In genomic region chr17:28871056-28871579, GRCh38 we compare ENCODE assay signal across 9 cellular contexts. TPM values are rescaled to one million over a fixed set of nuclear protein-coding genes. Genes with fewer than 3 reads are reported as not detected.
DNase-seq lines count a peak whose midpoint lies in the region; ATAC-seq, FAIRE-seq and TF ChIP-seq lines count a peak whose summit lies in the region.
"Had no signal": no experiment of that assay in that cellular context is flagged by ENCODE, and none has a peak within 500 bp of the region (broad histone marks: within the 10 kb centered on the region; RNA-seq: fewer than 3 reads in every experiment).

No MANE protein-coding gene starts in this region.

- no peak overlapping the region for H3K4me3 Mint-ChIP-seq in activated naive CD4-positive, alpha-beta T cell treated with anti-CD3 and anti-CD28 coated beads for 36 hours
- peak overlapping the region in 1 of 2 donors; percentile 52 for H3K4me3 Mint-ChIP-seq in stimulated activated naive CD8-positive, alpha-beta T cell treated with anti-CD3 and anti-CD28 coated beads, Interleukin-15, amount 100 ng/mL, for 72 hours

- ATAC-seq in left ventricle myocardium superior (no peak), HG03354 (IDR thresholded peaks at IDR 0.05; ENCODE audit: poor library complexity, severe bottlenecking, unreplicated experiment) (peak; percentile 90), aorta (ENCODE audit: low FRiP score) (no peak)
- ATAC-seq in stimulated activated naive CD8-positive, alpha-beta T cell treated with anti-CD3 and anti-CD28 coated beads, Interleukin-15, amount 100 ng/mL, for 72 hours: peak; percentile 96

- H3K9ac ChIP-seq in kidney (ENCODE audit: low read length in 2 of 2): no peak overlapping the region

- no peak for TF ChIP-seq CTCF in right atrium auricular region (IDR thresholded peaks at IDR 0.05)
- no peak for TF ChIP-seq CTCF in coronary artery (IDR thresholded peaks at IDR 0.05)
- TF ChIP-seq CTCF in kidney (IDR thresholded peaks at IDR 0.05; ENCODE audit: borderline replicate concordance, extremely low read depth, insufficient read depth): no peak

- CTCF ChIA-PET in activated naive CD4-positive, alpha-beta T cell treated with anti-CD3 and anti-CD28 coated beads for 36 hours (lab: Charles Lee): interaction anchor here (0.7 to 2.1 kb wide), 9 partner anchors 25 to 420 kb away, joined by 3 to 12 read pairs (median 4); partner anchors contain the start of gene DHRS13

- H3K9me3 ChIP-seq in right atrium auricular region (no peaks in the 10 kb centered on the region), kidney (ENCODE audit: control insufficient read depth in 1 of 2, low read length in 2 of 2) (no peaks in the 10 kb centered on the region), aorta (ENCODE audit: control insufficient read depth, low read length) (no peaks in the 10 kb centered on the region)

- no peaks in the 10 kb centered on the region for H3K27me3 ChIP-seq in right atrium auricular region
- no peaks in the 10 kb centered on the region for H3K27me3 ChIP-seq in aorta (ENCODE audit: control insufficient read depth in 1 of 2, insufficient read depth in 2 of 2, low read length in 1 of 2)

- H3K36me3 ChIP-seq in right atrium auricular region (no peaks in the 10 kb centered on the region), kidney (ENCODE audit: control insufficient read depth in 1 of 2, insufficient read depth in 2 of 2, low read length in 2 of 2) (no peaks in the 10 kb centered on the region), aorta (ENCODE audit: control insufficient read depth in 1 of 2, insufficient read depth in 2 of 2, low read length in 1 of 2) (no peaks in the 10 kb centered on the region)

- H3K27ac Mint-ChIP-seq in activated naive CD4-positive, alpha-beta T cell treated with anti-CD3 and anti-CD28 coated beads for 36 hours: peak overlapping the region; percentile 85
- H3K27ac Mint-ChIP-seq in stimulated activated naive CD8-positive, alpha-beta T cell treated with anti-CD3 and anti-CD28 coated beads, Interleukin-15, amount 100 ng/mL, for 72 hours: peak overlapping the region; percentile 85 to 97

- WGBS in aorta, 2 donors: 86 to 89% methylated on average over 6 of the region's 6 CpGs

- no peaks in the 10 kb centered on the region for H3K4me1 ChIP-seq in right atrium auricular region
- no peaks in the 10 kb centered on the region for H3K4me1 ChIP-seq in kidney (ENCODE audit: control insufficient read depth in 1 of 2, insufficient read depth in 1 of 2, low read depth in 1 of 2, low read length in 2 of 2)
- H3K4me1 ChIP-seq in aorta (ENCODE audit: control insufficient read depth in 1 of 2, insufficient read depth in 2 of 2, low read length in 2 of 2): no peaks in the 10 kb centered on the region

- H3K27me3 Mint-ChIP-seq in activated naive CD4-positive, alpha-beta T cell treated with anti-CD3 and anti-CD28 coated beads for 36 hours (ENCODE audit: low read depth): no peaks in the 10 kb centered on the region
- H3K27me3 Mint-ChIP-seq in stimulated activated naive CD8-positive, alpha-beta T cell treated with anti-CD3 and anti-CD28 coated beads, Interleukin-15, amount 100 ng/mL, for 72 hours: no peaks in the 10 kb centered on the region

- peak; percentile 9 for DNase-seq in left ventricle myocardium superior
- DNase-seq in right atrium auricular region (ENCODE audit: low spot score): no peak
- DNase-seq in activated naive CD4-positive, alpha-beta T cell treated with anti-CD3 and anti-CD28 coated beads for 36 hours: peak; percentile 85
- DNase-seq in stimulated activated naive CD8-positive, alpha-beta T cell treated with anti-CD3 and anti-CD28 coated beads, Interleukin-15, amount 100 ng/mL, for 72 hours: peak; percentile 50 to 66
- DNase-seq in coronary artery (ENCODE audit: low spot score): no peak
- no peak for DNase-seq in kidney
- no peak for DNase-seq in aorta

- H3K4me1 Mint-ChIP-seq in activated naive CD4-positive, alpha-beta T cell treated with anti-CD3 and anti-CD28 coated beads for 36 hours (ENCODE audit: low read depth): peaks cover 26% of the 10 kb centered on the region
- H3K4me1 Mint-ChIP-seq in stimulated activated naive CD8-positive, alpha-beta T cell treated with anti-CD3 and anti-CD28 coated beads, Interleukin-15, amount 100 ng/mL, for 72 hours: peaks cover 38% of the 10 kb centered on the region

- FAIRE-seq in kidney (lab: Jason Lieb, UNC): no peak

- H3K36me3 Mint-ChIP-seq in activated naive CD4-positive, alpha-beta T cell treated with anti-CD3 and anti-CD28 coated beads for 36 hours (ENCODE audit: low read depth): no peaks in the 10 kb centered on the region

- intact Hi-C loops in left ventricle myocardium superior (cut with micrococcal nuclease) (no loop called here), kidney (cut with DNase I) (no loop called here), aorta (cut with DNase I) (no loop called here)
- intact Hi-C loops in activated naive CD4-positive, alpha-beta T cell treated with anti-CD3 and anti-CD28 coated beads for 36 hours (cut with micrococcal nuclease): loop anchor here (1.0 to 10.0 kb wide), 2 partner anchors 32 to 296 kb away; partner anchors contain the start of genes ALDOC, DHRS13 and PIGS

- no peaks in the 10 kb centered on the region for H3K9me3 Mint-ChIP-seq in activated naive CD4-positive, alpha-beta T cell treated with anti-CD3 and anti-CD28 coated beads for 36 hours
- H3K9me3 Mint-ChIP-seq in stimulated activated naive CD8-positive, alpha-beta T cell treated with anti-CD3 and anti-CD28 coated beads, Interleukin-15, amount 100 ng/mL, for 72 hours: no peaks in the 10 kb centered on the region

- H3K27ac ChIP-seq in right atrium auricular region (no peak overlapping the region), coronary artery (no peak overlapping the region), kidney (ENCODE audit: low read depth in 2 of 2, low read length in 2 of 2) (no peak overlapping the region), aorta (ENCODE audit: low read depth in 1 of 2, low read length in 2 of 2) (no peak overlapping the region)
- H3K27ac ChIP-seq: epithelial cell of prostate had no signal

- H3K4me3 ChIP-seq in right atrium auricular region (no peak overlapping the region), coronary artery (no peak overlapping the region), kidney (ENCODE audit: low read length in 2 of 2) (no peak overlapping the region), aorta (ENCODE audit: low read length in 2 of 2) (no peak overlapping the region)

RNA-seq across cellular contexts. Expression of gene ERAL1, which starts 16.3 kb away (rescaled TPM):
- 34.1 TPM for total RNA-seq in left ventricle myocardium superior
- total RNA-seq in right atrium auricular region: 10 to 100 TPM; 32.0 to 51.4 TPM
- total RNA-seq in activated naive CD4-positive, alpha-beta T cell treated with anti-CD3 and anti-CD28 coated beads for 36 hours: 10 to 100 TPM; 51.2 to 60.4 TPM
- 29.5 TPM for total RNA-seq in kidney
- 71.6 TPM for polyA plus RNA-seq in kidney (ENCODE audit: insufficient read depth, low read depth, low replicate concordance)
- 10 to 100 TPM; 17.1 to 20.0 TPM for total RNA-seq in aorta
- polyA plus RNA-seq in aorta: 10 to 100 TPM; 16.7 to 21.5 TPM

RNA-seq across cellular contexts. Expression of gene FLOT2, which starts 26.4 kb away (rescaled TPM):
- total RNA-seq in left ventricle myocardium superior (108 TPM), right atrium auricular region (10 to 100 TPM; 52.8 to 57.7 TPM), kidney (260 TPM), aorta (100 to 1,000 TPM in 1 of 2 donors, 10 to 100 TPM in 1; 99.1 to 108 TPM)
- 10 to 100 TPM; 66.0 to 71.5 TPM for total RNA-seq in activated naive CD4-positive, alpha-beta T cell treated with anti-CD3 and anti-CD28 coated beads for 36 hours
- polyA plus RNA-seq in kidney (ENCODE audit: insufficient read depth, low read depth, low replicate concordance) (200 TPM), aorta (10 to 100 TPM; 51.8 to 58.3 TPM)

RNA-seq across cellular contexts. Expression of gene FAM222B, which starts 28.5 kb away (rescaled TPM):
- total RNA-seq in left ventricle myocardium superior (16.8 TPM), right atrium auricular region (10 to 100 TPM; 26.5 to 30.0 TPM), kidney (31.0 TPM), aorta (10 to 100 TPM; 18.4 to 18.7 TPM)
- total RNA-seq in activated naive CD4-positive, alpha-beta T cell treated with anti-CD3 and anti-CD28 coated beads for 36 hours: 10 to 100 TPM; 11.2 TPM
- polyA plus RNA-seq in kidney (ENCODE audit: insufficient read depth, low read depth, low replicate concordance) (13.0 TPM), aorta (1 to 10 TPM; 3.6 to 4.6 TPM)

RNA-seq across cellular contexts. Expression of gene DHRS13, which starts 31.8 kb away (rescaled TPM):
- total RNA-seq in left ventricle myocardium superior (3.8 TPM), right atrium auricular region (1 to 10 TPM; 2.5 to 3.9 TPM), kidney (29.5 TPM), aorta (1 to 10 TPM; 4.3 to 6.1 TPM)
- total RNA-seq in activated naive CD4-positive, alpha-beta T cell treated with anti-CD3 and anti-CD28 coated beads for 36 hours: 10 to 100 TPM; 20.1 to 20.9 TPM
- polyA plus RNA-seq in kidney (ENCODE audit: insufficient read depth, low read depth, low replicate concordance) (21.6 TPM), aorta (1 to 10 TPM in 1 of 2 donors, under 1 TPM in 1; 0.75 to 2.7 TPM)

Comparison
In these comparisons a context has a peak if more than half of its experiments do, and no peak if none do; other contexts are left out.
1. DNase-seq: peak in left ventricle myocardium superior (single experiment), activated naive CD4-positive, alpha-beta T cell treated with anti-CD3 and anti-CD28 coated beads for 36 hours (single experiment) and stimulated activated naive CD8-positive, alpha-beta T cell treated with anti-CD3 and anti-CD28 coated beads, Interleukin-15, amount 100 ng/mL, for 72 hours (2 of 2); none in right atrium auricular region (single experiment), coronary artery (single experiment), kidney (single experiment) and aorta (0 of 2).
2. ATAC-seq: peak in HG03354 (single experiment) and stimulated activated naive CD8-positive, alpha-beta T cell treated with anti-CD3 and anti-CD28 coated beads, Interleukin-15, amount 100 ng/mL, for 72 hours (single experiment); none in left ventricle myocardium superior (single experiment) and aorta (single experiment).